In genomic region chr1:5711079-5711478, GRCh38 we compare ENCODE assay signal across 16 cellular contexts.
DNase-seq lines count a peak whose midpoint lies in the region; ATAC-seq and TF ChIP-seq lines count a peak whose summit lies in the region.
"Had no signal": no experiment of that assay in that cellular context is flagged by ENCODE, and none has a peak within 500 bp of the region (broad histone marks: within the 10 kb centered on the region; RNA-seq: fewer than 3 reads in every experiment).

No MANE protein-coding gene starts in this region.

- H3K4me3 Mint-ChIP-seq in endodermal cell, result no peak overlapping the region
- H3K4me3 Mint-ChIP-seq: CD8-positive, alpha-beta T cell; HFFc6 had no signal

- H4K20me1 ChIP-seq in BLaER1, result no peaks in the 10 kb centered on the region
- no peaks in the 10 kb centered on the region for H4K20me1 ChIP-seq in mammary epithelial cell (ENCODE audit: insufficient read depth, low read length)

- in situ Hi-C loops in mammary epithelial cell (cut with MboI; ENCODE audit: low sequenced_read_pairs in 2 of 2), result no loop called here

- H3K79me2 ChIP-seq in mammary epithelial cell (ENCODE audit: insufficient read depth, low read length), result no peaks in the 10 kb centered on the region

- CTCF ChIA-PET in mammary epithelial cell (lab: Charles Lee; ENCODE audit: low non-redundant PET), result no interaction called here

- H2AFZ ChIP-seq in mammary epithelial cell (ENCODE audit: low read depth, low read length), result no peak overlapping the region

- H3K36me3 ChIP-seq in BLaER1 (peaks cover 6% of the 10 kb centered on the region; the same call in 1 of the 2 replicates), endodermal cell (ENCODE audit: control insufficient read depth, insufficient read depth, low read length) (no peaks in the 10 kb centered on the region), mammary epithelial cell (ENCODE audit: insufficient read depth, low read length) (no peaks in the 10 kb centered on the region)

- no peaks in the 10 kb centered on the region for H3K4me1 Mint-ChIP-seq in endodermal cell

- 90 to 100% methylated on average over 3 to 7 of the region's 7 CpGs for WGBS in endodermal cell (ENCODE audit: insufficient coverage in 1 of 2, insufficient read length in 1 of 2), 2 experiments
- WGBS in mammary epithelial cell (ENCODE audit: low coverage, missing lambda C conversion rate), result 64% methylated on average over 7 of the region's 7 CpGs

- H3K4me3 ChIP-seq in BLaER1 (peak overlapping the region; percentile 48; the same call in 1 of the 2 replicates), endodermal cell (ENCODE audit: low read length) (no peak overlapping the region), mammary epithelial cell (replicated peaks in 1 of 3; ENCODE audit: insufficient read depth in 1 of 3, low read depth in 2 of 3, low read length in 3 of 3) (no peak overlapping the region)

- H3K4me1 ChIP-seq in BLaER1 (peaks cover 98% of the 10 kb centered on the region), endodermal cell (ENCODE audit: control insufficient read depth, insufficient read depth, low read length) (no peaks in the 10 kb centered on the region), mammary epithelial cell (ENCODE audit: insufficient read depth, low read length) (no peaks in the 10 kb centered on the region)

- H3K9ac ChIP-seq in BLaER1 (peak overlapping the region; percentile 65; the same call in 1 of the 2 replicates), endodermal cell (ENCODE audit: extremely low read depth, low read length, poor library complexity, severe bottlenecking) (no peak overlapping the region), mammary epithelial cell (ENCODE audit: insufficient read depth, low read length) (no peak overlapping the region)

- peaks cover 2% of the 10 kb centered on the region for H3K36me3 Mint-ChIP-seq in endodermal cell (ENCODE audit: low read depth)
- H3K36me3 Mint-ChIP-seq: CD8-positive, alpha-beta T cell had no signal

- peak; percentile 20 for DNase-seq in endodermal cell
- DNase-seq in mesenteric fat pad (ENCODE audit: low spot score), result peak; percentile 39
- peak; percentile 28 for DNase-seq in sciatic nerve (ENCODE audit: low spot score)
- DNase-seq in NCI-H446 (lab: John Stamatoyannopoulos, UW), result no peak
- no peak for DNase-seq in AML-193 (lab: John Stamatoyannopoulos, UW)
- DNase-seq in mammary epithelial cell, result no peak
- DNase-seq: Calu3; CD8-positive, alpha-beta T cell; DMS79 treated with DMSO at 0.1 percent for 48 hours; GF-D8; GOT3; H7; HFFc6 had no signal

- H3K9me3 Mint-ChIP-seq in endodermal cell, result peaks cover 24% of the 10 kb centered on the region

- TF ChIP-seq CTCF in endodermal cell (conservative IDR thresholded peaks at IDR 0.05) (no peak), mammary epithelial cell (conservative IDR thresholded peaks at IDR 0.05 in 1 of 2, IDR thresholded peaks at IDR 0.05 in 1 of 2; ENCODE audit: extremely low read depth in 1 of 2, insufficient read depth in 1 of 2, low read depth in 1 of 2, low read length in 2 of 2) (no peak)

- no TSS peak for BruUV-seq in mammary epithelial cell (replicated peaks; lab: Mats Ljungman, UMichigan)

- dilution Hi-C loops in mammary epithelial cell (cut with HindIII; ENCODE audit: low sequenced_read_pairs), result no loop called here

- H3K27me3 ChIP-seq in BLaER1 (no peaks in the 10 kb centered on the region), endodermal cell (ENCODE audit: control insufficient read depth, insufficient read depth, low read length, poor library complexity, severe bottlenecking) (no peaks in the 10 kb centered on the region), mammary epithelial cell (ENCODE audit: insufficient read depth, low read length) (no peaks in the 10 kb centered on the region)

- H3K27ac ChIP-seq in BLaER1 (peak overlapping the region; percentile 94), endodermal cell (ENCODE audit: low read depth, low read length) (no peak overlapping the region), mammary epithelial cell (ENCODE audit: insufficient read depth, low read depth, low read length) (no peak overlapping the region)
- H3K27ac ChIP-seq: HL-60 had no signal

- H3K9me3 ChIP-seq in BLaER1, result peaks cover 28% of the 10 kb centered on the region
- peaks cover 12% of the 10 kb centered on the region for H3K9me3 ChIP-seq in endodermal cell (ENCODE audit: control insufficient read depth, low read length)
- H3K9me3 ChIP-seq in mammary epithelial cell (replicated peaks; ENCODE audit: insufficient read depth, low read length), result peaks cover 15% of the 10 kb centered on the region

- H3K4me2 ChIP-seq in BLaER1 (peak overlapping the region; percentile 93), mammary epithelial cell (ENCODE audit: insufficient read depth, low read depth, low read length) (no peak overlapping the region)

- no peak overlapping the region for H3K27ac Mint-ChIP-seq in endodermal cell
- H3K27ac Mint-ChIP-seq: CD8-positive, alpha-beta T cell; HFFc6 had no signal

- no peak for ATAC-seq in sciatic nerve
- ATAC-seq: CD8-positive, alpha-beta T cell; HCT116 had no signal

- intact Hi-C loops in sciatic nerve (cut with DNase I) (no loop called here), mammary epithelial cell (cut with micrococcal nuclease) (no loop called here)

- no peaks in the 10 kb centered on the region for H3K27me3 Mint-ChIP-seq in endodermal cell (ENCODE audit: insufficient read depth)

Comparison
In these comparisons a context has a peak if more than half of its experiments do, and no peak if none do; other contexts are left out.
1. DNase-seq: peak in endodermal cell (single experiment), mesenteric fat pad (single experiment) and sciatic nerve (single experiment); none in NCI-H446 (0 of 2), AML-193 (0 of 2) and mammary epithelial cell (single experiment).